In the genomic region with DNA sequence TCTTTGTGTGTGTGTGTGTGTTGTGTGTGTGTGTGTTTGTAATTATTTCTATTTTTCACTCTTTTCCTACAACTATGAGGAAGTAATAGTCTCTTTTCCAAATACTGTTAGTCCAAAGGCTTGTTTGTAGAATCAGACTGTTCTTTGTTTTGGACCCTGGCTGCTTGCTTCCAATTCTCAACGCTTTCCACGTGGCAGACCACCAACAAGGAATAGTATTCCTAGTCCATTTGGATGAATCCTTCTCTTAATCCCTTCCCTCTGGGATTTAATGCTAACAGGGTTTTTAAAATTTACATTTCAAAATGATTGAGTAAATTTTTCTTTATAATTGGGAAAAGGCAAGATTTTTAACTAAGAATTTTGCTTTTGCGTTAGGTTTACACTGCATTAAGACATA, we compare ENCODE assay signal across 30 cellular contexts.
"Had no signal": no experiment of that assay in that cellular context is flagged by ENCODE, and none has a peak within 500 bp of the region (broad histone marks: within the 10 kb centered on the region; RNA-seq: fewer than 3 reads in every experiment).

No MANE protein-coding gene starts in this region.

- H3K36me3 ChIP-seq: adrenal gland, brain microvascular endothelial cell, breast epithelium had no signal

- H3K27ac ChIP-seq: adrenal gland, body of pancreas, brain microvascular endothelial cell, breast epithelium, VCaP had no signal

- DNase-seq: activated B cell treated with CpG ODN at 0.5 μM for 24 hours; activated CD4-positive, alpha-beta memory T cell treated with anti-CD3 and anti-CD28 coated beads for 36 hours; activated CD4-positive, alpha-beta T cell treated with anti-CD3 and anti-CD28 coated beads for 4 hours; activated CD4-positive, alpha-beta T cell treated with anti-CD3 and anti-CD28 coated beads, Interleukin-2, amount 10 ng/mL, durations not matched to agents 24 days and 14 days; activated CD4-positive, alpha-beta T cell treated with anti-CD3 and anti-CD28 coated beads, Interleukin-2, amount 50 U/mL, for 1 hour; activated CD4-positive, alpha-beta T cell treated with anti-CD3 and anti-CD28 coated beads, Interleukin-2, amount 50 U/mL, for 4 hours; activated CD4-positive, CD25-positive, alpha-beta regulatory T cell treated with anti-CD3 and anti-CD28 coated beads, Interleukin-2, amount 50 U/mL, for 72 hours; activated CD8-positive, alpha-beta memory T cell treated with anti-CD3 and anti-CD28 coated beads, Interleukin-2, amount 50 U/mL, for 4 hours; activated CD8-positive, alpha-beta T cell treated with anti-CD3 and anti-CD28 coated beads for 36 hours; activated effector memory CD4-positive, alpha-beta T cell treated with anti-CD3 and anti-CD28 coated beads, Interleukin-2, amount 50 U/mL, for 16 hours; activated gamma-delta T cell treated with Interleukin-2 at 50 U/mL for 16 hours; activated naive CD4-positive, alpha-beta T cell; activated naive CD4-positive, alpha-beta T cell treated with anti-CD3 and anti-CD28 coated beads for 36 hours; activated naive CD4-positive, alpha-beta T cell treated with anti-CD3 and anti-CD28 coated beads, Interleukin-2, amount 50 U/mL, for 16 hours; activated naive CD8-positive, alpha-beta T cell treated with anti-CD3 and anti-CD28 coated beads for 36 hours; activated T-cell treated with anti-CD3 and anti-CD28 coated beads for 4 hours; activated T-cell treated with anti-CD3 and anti-CD28 coated beads, Interleukin-2, amount 50 U/mL, for 1 hour; activated T-cell treated with anti-CD3 and anti-CD28 coated beads, Interleukin-2, amount 50 U/mL, for 4 hours; activated T-cell treated with anti-CD3 and anti-CD28 coated beads, Interleukin-2, amount 50 U/mL, for 72 hours; adrenal gland; amniotic stem cell; aorta; body of pancreas; brain microvascular endothelial cell; central memory CD4-positive, alpha-beta T cell; T-helper 1 cell; T-helper 2 cell; T-helper 9 cell had no signal

- H3K4me3 ChIP-seq: adrenal gland, body of pancreas, breast epithelium had no signal

- H3K4me1 ChIP-seq: adrenal gland, body of pancreas, breast epithelium had no signal

- H3K27me3 ChIP-seq: adrenal gland, body of pancreas, brain microvascular endothelial cell, breast epithelium had no signal

- H3K9me3 ChIP-seq: adrenal gland, body of pancreas, breast epithelium had no signal
